In genomic region chr2:221897718-221898117, GRCh38 we compare ENCODE assay signal across 17 cellular contexts.
DNase-seq lines count a peak whose midpoint lies in the region; ATAC-seq and TF ChIP-seq lines count a peak whose summit lies in the region.
"Had no signal": no experiment of that assay in that cellular context is flagged by ENCODE, and none has a peak within 500 bp of the region (broad histone marks: within the 10 kb centered on the region; RNA-seq: fewer than 3 reads in every experiment).

No MANE protein-coding gene starts in this region.

- TF ChIP-seq RAD21 in neural cell (conservative IDR thresholded peaks at IDR 0.05): no peak

- H3K9me3 Mint-ChIP-seq in brain: peaks cover 2 to 12% (median 6%) of the 10 kb centered on the region in 5 experiments

- H2AFZ ChIP-seq in neural cell (ENCODE audit: low read depth, low read length): no peak overlapping the region

- peak overlapping the region in 3 of 5 experiments; percentile 15 to 64 (median 52) for H3K27ac Mint-ChIP-seq in brain
- H3K27ac Mint-ChIP-seq: B cell; CD4-positive, alpha-beta T cell; CD8-positive, alpha-beta T cell had no signal

- peaks cover 4% of the 10 kb centered on the region for H3K36me3 Mint-ChIP-seq in brain
- H3K36me3 Mint-ChIP-seq: CD8-positive, alpha-beta T cell had no signal

- peaks cover 10% of the 10 kb centered on the region for H3K4me1 ChIP-seq in stomach smooth muscle (ENCODE audit: control insufficient read depth, insufficient read depth, low read length)
- H3K4me1 ChIP-seq: Caco-2 had no signal

- peak overlapping the region; percentile 45 for H3K27ac ChIP-seq in neural cell (ENCODE audit: low read length)
- H3K27ac ChIP-seq in stomach smooth muscle (ENCODE audit: low read length): peak overlapping the region; percentile 69
- H3K27ac ChIP-seq: BLaER1 treated with 17β-estradiol and CSF1 and Interleukin-3, amounts not matched to agents 10 nM and 100 nM; C4-2B had no signal

- H3K79me2 ChIP-seq in neural cell (replicated peaks; ENCODE audit: insufficient read depth, low read length): no peaks in the 10 kb centered on the region

- no peak for ATAC-seq in GM18867 (IDR thresholded peaks at IDR 0.05; ENCODE audit: unreplicated experiment)
- no peak for ATAC-seq in GM21390 (IDR thresholded peaks at IDR 0.05; ENCODE audit: unreplicated experiment)
- ATAC-seq: CD8-positive, alpha-beta T cell had no signal

- H3K27me3 Mint-ChIP-seq in brain: no peaks in the 10 kb centered on the region
- H3K27me3 Mint-ChIP-seq: B cell; CD4-positive, alpha-beta T cell had no signal

- H3K4me3 Mint-ChIP-seq in brain: no peak overlapping the region
- H3K4me3 Mint-ChIP-seq: B cell; CD4-positive, alpha-beta T cell; CD8-positive, alpha-beta T cell had no signal

- H3K9me2 ChIP-seq in neural cell (ENCODE audit: insufficient read depth, low read length): no peaks in the 10 kb centered on the region

- H3K36me3 ChIP-seq in neural cell (ENCODE audit: insufficient read depth, low read length) (no peaks in the 10 kb centered on the region), stomach smooth muscle (ENCODE audit: control insufficient read depth in 2 of 2, insufficient read depth in 2 of 2, low read length in 2 of 2) (no peaks in the 10 kb centered on the region)
- H3K36me3 ChIP-seq: BLaER1 treated with 17β-estradiol and CSF1 and Interleukin-3, amounts not matched to agents 10 nM and 100 nM had no signal

- H3K9me3 ChIP-seq in neural cell (ENCODE audit: low read length) (no peaks in the 10 kb centered on the region), stomach smooth muscle (ENCODE audit: control insufficient read depth in 2 of 2, low read length in 2 of 2) (no peaks in the 10 kb centered on the region)
- H3K9me3 ChIP-seq: Caco-2 had no signal

- no peak for TF ChIP-seq POLR2A in erythroblast (IDR thresholded peaks at IDR 0.05; ENCODE audit: low read length)

- H3K4me3 ChIP-seq in neural cell (ENCODE audit: low read length) (no peak overlapping the region), stomach smooth muscle (ENCODE audit: low read length in 2 of 2) (no peak overlapping the region)
- H3K4me3 ChIP-seq: BLaER1 treated with 17β-estradiol and CSF1 and Interleukin-3, amounts not matched to agents 10 nM and 100 nM had no signal

- TF ChIP-seq EP300 in neural cell (conservative IDR thresholded peaks at IDR 0.05; ENCODE audit: poor library complexity, severe bottlenecking): peak; percentile 61

- H3K4me2 ChIP-seq in neural cell (ENCODE audit: low read length): no peak overlapping the region

- H3K4me1 Mint-ChIP-seq in brain: peaks cover 17% of the 10 kb centered on the region
- H3K4me1 Mint-ChIP-seq: B cell had no signal

- no peaks in the 10 kb centered on the region for H3F3A ChIP-seq in neural cell (ENCODE audit: insufficient read depth, low read length, poor library complexity, severe bottlenecking)

- H3K9ac ChIP-seq in neural cell (ENCODE audit: low read length): no peak overlapping the region
- no peak overlapping the region for H3K9ac ChIP-seq in stomach smooth muscle (ENCODE audit: low read length in 2 of 2)
- H3K9ac ChIP-seq: BLaER1 treated with 17β-estradiol and CSF1 and Interleukin-3, amounts not matched to agents 10 nM and 100 nM had no signal

- H3K27me3 ChIP-seq in neural cell (ENCODE audit: insufficient read depth, low read depth, low read length) (no peaks in the 10 kb centered on the region), stomach smooth muscle (ENCODE audit: control insufficient read depth in 1 of 2, insufficient read depth in 2 of 2, low read length in 2 of 2) (no peaks in the 10 kb centered on the region)
- H3K27me3 ChIP-seq: BLaER1 treated with 17β-estradiol and CSF1 and Interleukin-3, amounts not matched to agents 10 nM and 100 nM had no signal

- no peaks in the 10 kb centered on the region for H4K20me1 ChIP-seq in neural cell (ENCODE audit: insufficient read depth)
- H4K20me1 ChIP-seq: BLaER1 treated with 17β-estradiol and CSF1 and Interleukin-3, amounts not matched to agents 10 nM and 100 nM had no signal

- DNase-seq in erythroblast (lab: John Stamatoyannopoulos, UW): no peak
- DNase-seq: 8988T; AML-193; Caco-2; Calu3; CD4-positive, alpha-beta T cell; CD8-positive, alpha-beta T cell; DMS79 treated with DMSO at 0.1 percent for 48 hours; GF-D8 had no signal

- TF ChIP-seq CTCF in brain (conservative IDR thresholded peaks at IDR 0.05): no peak
- no peak for TF ChIP-seq CTCF in neural cell (IDR thresholded peaks at IDR 0.05; ENCODE audit: poor library complexity, severe bottlenecking)

TF ChIP-seq in neural cell, 6 proteins besides CTCF, POLR2A, EP300 and RAD21:
- TF ChIP-seq REST (IDR thresholded peaks at IDR 0.05; ENCODE audit: borderline replicate concordance) (peak; percentile 55), TAF1 (IDR thresholded peaks at IDR 0.05; ENCODE audit: low read depth) (no peak), EZH2 (IDR thresholded peaks at IDR 0.05; ENCODE audit: borderline replicate concordance, insufficient read depth, low read length, poor library complexity, severe bottlenecking) (no peak), SMC3 (conservative IDR thresholded peaks at IDR 0.05; ENCODE audit: poor library complexity) (no peak), POLR2AphosphoS5 (IDR thresholded peaks at IDR 0.05) (peak; percentile 70), MXI1 (conservative IDR thresholded peaks at IDR 0.05; ENCODE audit: poor library complexity, severe bottlenecking) (no peak)
TF ChIP-seq in neural cell: peak in this region for 2.
